1 cellular context compared by ENCODE assay signal in the genomic region with DNA sequence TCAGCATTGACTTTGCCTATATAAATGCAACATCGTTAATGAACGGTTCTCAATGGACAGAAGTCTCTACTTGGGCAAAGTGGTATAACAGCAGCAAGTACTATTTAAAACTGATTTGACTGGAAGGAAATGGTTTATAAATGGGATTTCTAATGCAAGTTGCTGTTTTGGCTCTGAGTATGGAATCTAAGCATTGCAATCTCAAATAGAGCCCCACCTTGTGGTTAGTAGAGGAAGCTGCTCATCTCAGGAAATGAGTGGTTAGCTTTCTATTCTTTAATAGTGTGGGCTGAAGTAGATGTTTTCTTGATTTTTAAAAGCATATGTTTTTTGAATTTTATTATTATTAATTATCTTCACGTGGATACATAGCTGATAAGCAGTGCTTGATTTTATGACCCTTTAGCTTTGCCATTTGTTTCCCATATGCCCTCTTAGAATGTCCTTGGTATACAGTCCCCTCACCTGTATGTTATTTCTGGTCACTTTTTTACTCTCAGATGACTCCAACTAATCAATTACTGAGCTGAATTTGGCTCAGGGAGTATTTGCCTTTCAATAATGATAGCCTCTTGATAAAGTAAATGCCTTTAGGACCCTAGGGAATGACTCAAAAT.
TF ChIP-seq lines count a peak whose summit lies in the region.

No MANE protein-coding gene starts in this region.

TF ChIP-seq in HepG2, 621 proteins besides CTCF, POLR2A, EP300 and RAD21 (continued from another document):
- TF ChIP-seq, protein P1, sequence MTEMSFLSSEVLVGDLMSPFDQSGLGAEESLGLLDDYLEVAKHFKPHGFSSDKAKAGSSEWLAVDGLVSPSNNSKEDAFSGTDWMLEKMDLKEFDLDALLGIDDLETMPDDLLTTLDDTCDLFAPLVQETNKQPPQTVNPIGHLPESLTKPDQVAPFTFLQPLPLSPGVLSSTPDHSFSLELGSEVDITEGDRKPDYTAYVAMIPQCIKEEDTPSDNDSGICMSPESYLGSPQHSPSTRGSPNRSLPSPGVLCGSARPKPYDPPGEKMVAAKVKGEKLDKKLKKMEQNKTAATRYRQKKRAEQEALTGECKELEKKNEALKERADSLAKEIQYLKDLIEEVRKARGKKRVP (CRISPR knock-in tag; IDR thresholded peaks at IDR 0.05), result no peak
- TF ChIP-seq ZNF724P (CRISPR knock-in tag; IDR thresholded peaks at IDR 0.05; ENCODE audit: borderline replicate concordance), result no peak
- no peak for TF ChIP-seq KDM2A (CRISPR knock-in tag; IDR thresholded peaks at IDR 0.05; ENCODE audit: borderline replicate concordance, low read depth)
- TF ChIP-seq SMC3 (IDR thresholded peaks at IDR 0.05; ENCODE audit: low read length), result peak; percentile 83
